In the genomic region with DNA sequence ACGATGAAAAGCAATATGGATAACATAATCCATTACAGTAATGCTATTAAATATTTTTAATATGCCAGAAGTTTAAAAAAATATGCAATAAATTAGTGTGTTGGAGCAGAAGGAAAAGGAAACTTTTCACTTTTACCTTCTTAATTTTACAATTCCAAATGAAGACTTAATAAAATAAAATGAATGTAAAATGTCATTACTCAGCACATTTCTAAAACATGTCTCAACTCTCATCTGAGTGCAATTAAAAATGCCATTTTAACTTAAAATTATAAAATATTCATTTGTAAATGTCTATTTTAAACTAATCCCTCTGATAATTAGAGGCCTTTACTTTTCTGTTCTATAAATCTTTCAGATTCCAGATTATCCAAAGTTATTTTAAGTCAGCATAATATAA, we compare ENCODE assay signal across 26 cellular contexts.
DNase-seq lines count a peak whose midpoint lies in the region; ATAC-seq, FAIRE-seq and TF ChIP-seq lines count a peak whose summit lies in the region.
"Had no signal": no experiment of that assay in that cellular context is flagged by ENCODE, and none has a peak within 500 bp of the region (broad histone marks: within the 10 kb centered on the region; RNA-seq: fewer than 3 reads in every experiment).

No MANE protein-coding gene starts in this region.

- H3K9ac ChIP-seq in HepG2 (ENCODE audit: insufficient read depth, low read depth, low read length) (no peak overlapping the region), K562 (ENCODE audit: insufficient read depth in 1 of 2, low read depth in 2 of 2, low read length in 2 of 2) (no peak overlapping the region)
- H3K9ac ChIP-seq: BLaER1 had no signal

- TF ChIP-seq CTCF in HepG2 (CRISPR knock-in tag; IDR thresholded peaks at IDR 0.05) = no peak
- TF ChIP-seq CTCF in right lobe of liver (IDR thresholded peaks at IDR 0.05) = no peak
- no peak for TF ChIP-seq CTCF in K562 (IDR thresholded peaks at IDR 0.05 in 2 of 3, conservative IDR thresholded peaks at IDR 0.05 in 1 of 3; ENCODE audit: insufficient read depth in 2 of 3, low read depth in 1 of 3, low read length in 3 of 3)

- H3K9me1 ChIP-seq in K562 (ENCODE audit: control insufficient read depth, insufficient read depth, low read length) = no peaks in the 10 kb centered on the region

- no peak for ATAC-seq in HepG2
- no peak for ATAC-seq in right lobe of liver
- no peak for ATAC-seq in K562
- ATAC-seq: GM12878 had no signal

- 52% methylated on average over 1 of the region's 1 CpG for WGBS in HepG2 (ENCODE audit: low lambda C conversion rate)
- WGBS in right lobe of liver (ENCODE audit: insufficient coverage, low coverage, low lambda C conversion rate, missing lambda C conversion rate) = 86% methylated on average over 1 of the region's 1 CpG
- WGBS in K562 (ENCODE audit: insufficient coverage, low coverage, missing lambda C conversion rate) = 8% methylated on average over 1 of the region's 1 CpG

- no peak overlapping the region for H3K4me3 ChIP-seq in HepG2 (replicated peaks in 1 of 3; ENCODE audit: insufficient read depth in 1 of 3, low read depth in 2 of 3, low read length in 3 of 3)
- H3K4me3 ChIP-seq in right lobe of liver = no peak overlapping the region
- H3K4me3 ChIP-seq in K562 = no peak overlapping the region
- H3K4me3 ChIP-seq: BLaER1, GM12878 had no signal

- H3K4me2 ChIP-seq in HepG2 (ENCODE audit: low read depth, low read length) (no peak overlapping the region), K562 (ENCODE audit: insufficient read depth, low read length) (no peak overlapping the region)
- H3K4me2 ChIP-seq: BLaER1 had no signal

- H3K36me3 ChIP-seq in HepG2 (replicated peaks in 1 of 2; ENCODE audit: control insufficient read depth in 1 of 2, insufficient read depth in 2 of 2, low read length in 2 of 2) = no peaks in the 10 kb centered on the region
- no peaks in the 10 kb centered on the region for H3K36me3 ChIP-seq in right lobe of liver
- H3K36me3 ChIP-seq in K562 (ENCODE audit: control insufficient read depth, insufficient read depth, low read length) = no peaks in the 10 kb centered on the region
- H3K36me3 ChIP-seq: BE2C, BLaER1 had no signal

- no peak for TF ChIP-seq POLR2A in HepG2 (IDR thresholded peaks at IDR 0.05; ENCODE audit: insufficient read depth in 1 of 2, low read depth in 2 of 2, low read length in 2 of 2)
- TF ChIP-seq POLR2A in right lobe of liver (IDR thresholded peaks at IDR 0.05) = no peak
- TF ChIP-seq POLR2A in K562 (conservative IDR thresholded peaks at IDR 0.05) = no peak

- TF ChIP-seq RAD21 in HepG2 (CRISPR knock-in tag; IDR thresholded peaks at IDR 0.05) = no peak
- TF ChIP-seq RAD21 in K562 (CRISPR knock-in tag; conservative IDR thresholded peaks at IDR 0.05 in 1 of 2, IDR thresholded peaks at IDR 0.05 in 1 of 2) = no peak

- POLR2A ChIA-PET in HepG2 (lab: Yijun Ruan, JAX) (no interaction called here), K562 (lab: Yijun Ruan, JAX) (no interaction called here)

- in situ Hi-C loops in HepG2 (cut with HindIII; ENCODE audit: extremely low pct_ligation_motif_present, low pct_unique_long_range_greater_than_20kb) (no loop called here), K562 (cut with MboI) (no loop called here)

- H3K9me3 ChIP-seq in HepG2 (ENCODE audit: low read length) = peaks cover 65% of the 10 kb centered on the region
- H3K9me3 ChIP-seq in right lobe of liver = no peaks in the 10 kb centered on the region
- no peaks in the 10 kb centered on the region for H3K9me3 ChIP-seq in K562 (replicated peaks; ENCODE audit: control insufficient read depth, insufficient read depth, low read depth, low read length)
- H3K9me3 ChIP-seq: BE2C, BLaER1 had no signal

- CTCF ChIA-PET in HepG2 (lab: Yijun Ruan, JAX; ENCODE audit: low intra/inter-chr PET ratio, low total read pairs) (no interaction called here), K562 (lab: Yijun Ruan, JAX; ENCODE audit: low intra/inter-chr PET ratio) (no interaction called here)

- no peak for TF ChIP-seq EP300 in HepG2 (IDR thresholded peaks at IDR 0.05; ENCODE audit: low read depth in 2 of 2, low read length in 2 of 2)
- no peak for TF ChIP-seq EP300 in HepG2 (CRISPR knock-in tag; IDR thresholded peaks at IDR 0.05; ENCODE audit: borderline replicate concordance)
- no peak for TF ChIP-seq EP300 in K562 (IDR thresholded peaks at IDR 0.05; ENCODE audit: low read length)

- DNase-seq in HepG2 (ENCODE audit: low spot score) (no peak), right lobe of liver (no peak), K562 (ENCODE audit: extremely low read depth in 1 of 4, low spot score in 3 of 4) (no peak), NCI-H526 (lab: John Stamatoyannopoulos, UW) (no peak), middle frontal gyrus (ENCODE audit: extremely low spot score, low spot score) (no peak), HT-29 (ENCODE audit: low spot score) (no peak)
- DNase-seq: ACHN; BE2C; C1 segment of cervical spinal cord; CD4-positive, alpha-beta memory T cell; CD4-positive, CD25-positive, alpha-beta regulatory T cell; CD8-positive, alpha-beta memory T cell; COR-L47; DMS 273 treated with DMSO at 0.1 percent for 48 hours; DMS153; DMS53; DMS79; DND-41; EL; GDM1 had no signal

- H3K27me3 ChIP-seq in HepG2 (ENCODE audit: control insufficient read depth in 1 of 2, insufficient read depth in 2 of 2, low read length in 2 of 2) (no peaks in the 10 kb centered on the region; a peak in 1 of 5 replicates), right lobe of liver (no peaks in the 10 kb centered on the region), K562 (ENCODE audit: control insufficient read depth in 2 of 2, insufficient read depth in 2 of 2, low read length in 2 of 2) (no peaks in the 10 kb centered on the region)
- H3K27me3 ChIP-seq: BE2C, BLaER1 had no signal

- H4K20me1 ChIP-seq in HepG2 (ENCODE audit: insufficient read depth, low read length) (no peaks in the 10 kb centered on the region), K562 (replicated peaks; ENCODE audit: control insufficient read depth, insufficient read depth, low read length) (no peaks in the 10 kb centered on the region)
- H4K20me1 ChIP-seq: BLaER1 had no signal

- H3K27ac ChIP-seq in HepG2 (ENCODE audit: extremely low read length, insufficient read depth, low read length) (no peak overlapping the region), right lobe of liver (no peak overlapping the region), K562 (ENCODE audit: extremely low read depth, low read depth, low read length) (no peak overlapping the region)
- H3K27ac ChIP-seq: 22Rv1, BLaER1 had no signal

- H2AFZ ChIP-seq in HepG2 (ENCODE audit: low read length) (no peak overlapping the region), K562 (ENCODE audit: low read depth, low read length) (no peak overlapping the region)

- intact Hi-C loops in HepG2 (cut with micrococcal nuclease; ENCODE audit: unreplicated experiment) (no loop called here), right lobe of liver (cut with DNase I) (no loop called here), K562 (cut with micrococcal nuclease) (no loop called here)

- H3K79me2 ChIP-seq in HepG2 (ENCODE audit: insufficient read depth, low read length) (no peaks in the 10 kb centered on the region), K562 (ENCODE audit: control insufficient read depth, insufficient read depth, low read length) (no peaks in the 10 kb centered on the region)

- BruUV-seq in HepG2 (replicated peaks; lab: Mats Ljungman, UMichigan) (no TSS peak), K562 (replicated peaks; lab: Mats Ljungman, UMichigan) (no TSS peak)

- no peak for FAIRE-seq in HepG2 (lab: Jason Lieb, UNC)
- no peak for FAIRE-seq in K562 (lab: Jason Lieb, UNC)
- FAIRE-seq in islet of Langerhans (lab: Jason Lieb, UNC) = peak; percentile 43
- FAIRE-seq: GM12878, GM12892, GM18507 had no signal

- H3K4me1 ChIP-seq in HepG2 (ENCODE audit: insufficient read depth, low read length) = no peaks in the 10 kb centered on the region
- no peaks in the 10 kb centered on the region for H3K4me1 ChIP-seq in right lobe of liver
- no peaks in the 10 kb centered on the region for H3K4me1 ChIP-seq in K562 (replicated peaks in 1 of 2; ENCODE audit: control insufficient read depth in 2 of 2, insufficient read depth in 2 of 2, low read length in 2 of 2)
- H3K4me1 ChIP-seq: BE2C, BLaER1 had no signal

TF ChIP-seq in HepG2, 621 proteins besides CTCF, POLR2A, EP300 and RAD21 (continues in another document):
- TF ChIP-seq ZNF382 (CRISPR knock-in tag; IDR thresholded peaks at IDR 0.05; ENCODE audit: borderline replicate concordance) (no peak), AHR (CRISPR knock-in tag; IDR thresholded peaks at IDR 0.05) (no peak), ZNF280B (CRISPR knock-in tag; IDR thresholded peaks at IDR 0.05; ENCODE audit: borderline replicate concordance) (no peak)

TF ChIP-seq in K562, 482 proteins besides CTCF, POLR2A, EP300 and RAD21:
- peak; percentile 86 for TF ChIP-seq MAFK (IDR thresholded peaks at IDR 0.05; ENCODE audit: low read length)
- no peak for TF ChIP-seq KLF1 (tag; IDR thresholded peaks at IDR 0.05)
- TF ChIP-seq MAFG (tag; conservative IDR thresholded peaks at IDR 0.05) = peak; percentile 65
- TF ChIP-seq C11orf30 (IDR thresholded peaks at IDR 0.05; ENCODE audit: low read depth) = peak; percentile 65; the same call in 1 of the 2 replicates
- TF ChIP-seq, protein P1, sequence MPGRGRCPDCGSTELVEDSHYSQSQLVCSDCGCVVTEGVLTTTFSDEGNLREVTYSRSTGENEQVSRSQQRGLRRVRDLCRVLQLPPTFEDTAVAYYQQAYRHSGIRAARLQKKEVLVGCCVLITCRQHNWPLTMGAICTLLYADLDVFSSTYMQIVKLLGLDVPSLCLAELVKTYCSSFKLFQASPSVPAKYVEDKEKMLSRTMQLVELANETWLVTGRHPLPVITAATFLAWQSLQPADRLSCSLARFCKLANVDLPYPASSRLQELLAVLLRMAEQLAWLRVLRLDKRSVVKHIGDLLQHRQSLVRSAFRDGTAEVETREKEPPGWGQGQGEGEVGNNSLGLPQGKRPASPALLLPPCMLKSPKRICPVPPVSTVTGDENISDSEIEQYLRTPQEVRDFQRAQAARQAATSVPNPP (IDR thresholded peaks at IDR 0.05; ENCODE audit: borderline replicate concordance, insufficient read depth, insufficient read length) = no peak
- TF ChIP-seq FOXJ3 (CRISPR knock-in tag; IDR thresholded peaks at IDR 0.05) = no peak
- no peak for TF ChIP-seq SNAPC5 (CRISPR knock-in tag; IDR thresholded peaks at IDR 0.05)
- TF ChIP-seq ZNF707 (CRISPR knock-in tag; conservative IDR thresholded peaks at IDR 0.05) = no peak
- TF ChIP-seq MAFF (IDR thresholded peaks at IDR 0.05; ENCODE audit: low read length) = peak; percentile 78
- no peak for TF ChIP-seq ZBTB17 (CRISPR knock-in tag; IDR thresholded peaks at IDR 0.05)
- no peak for TF ChIP-seq ZNF551 (CRISPR knock-in tag; IDR thresholded peaks at IDR 0.05)
- TF ChIP-seq YBX1 (IDR thresholded peaks at IDR 0.05) = no peak
- peak; percentile 89 for TF ChIP-seq ZNF316 (IDR thresholded peaks at IDR 0.05)

Comparison
In these comparisons a context has a peak if more than half of its experiments do, and no peak if none do; other contexts are left out.
1. Of the 241 proteins assayed by ChIP-seq in both HepG2 and K562: peak only in HepG2: none; only in K562: MAFG; in both: MAFF and MAFK; in neither: 238.